In the genomic region with DNA sequence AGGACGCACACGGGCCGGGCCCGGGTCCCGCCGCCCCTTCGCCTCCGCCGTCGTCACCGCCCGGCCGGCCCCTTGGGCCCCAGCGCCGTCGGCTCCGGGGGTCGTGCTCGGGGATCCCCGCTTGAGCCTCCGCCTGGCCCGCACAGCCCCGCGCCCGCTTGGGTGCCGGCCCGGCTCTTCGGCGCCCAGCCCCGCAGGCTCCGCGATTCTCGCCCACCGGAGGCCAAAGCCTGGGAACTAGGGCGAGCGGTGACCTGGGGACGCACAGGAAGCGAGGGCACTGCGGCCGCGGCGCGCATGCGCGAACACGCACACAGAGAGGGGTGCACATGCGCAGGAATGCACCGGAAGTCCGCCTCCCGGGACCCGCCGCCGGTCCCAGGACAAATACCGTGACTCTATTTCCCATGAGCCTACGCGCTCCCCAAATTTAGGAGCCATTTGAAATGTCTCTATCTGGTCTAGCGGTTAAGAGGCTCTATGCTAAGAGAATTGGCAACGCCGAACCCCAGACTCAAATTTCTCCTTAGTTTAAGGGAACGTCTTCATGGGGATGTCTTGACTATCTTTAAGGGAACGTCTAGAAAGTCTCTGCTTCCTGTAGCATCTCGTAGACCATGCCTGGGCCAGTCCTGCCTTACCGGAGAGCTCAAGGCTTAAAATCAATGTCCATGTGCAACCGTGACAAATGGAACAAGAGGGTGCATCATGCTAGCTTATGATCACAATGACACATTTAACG, we compare ENCODE assay signal across 1 cellular context.
TF ChIP-seq lines count a peak whose summit lies in the region.

A gene (minus strand): TSS at position 282 of the 742 bp plus-strand sequence. CDS start 1,774 bp downstream, outside the sequence.

TF ChIP-seq in GM12878, 131 proteins besides CTCF, POLR2A, EP300 and RAD21 (continued from another document):
- TF ChIP-seq NBN (IDR thresholded peaks at IDR 0.05) (0 out of 2 replicates have a peak, but pooled peaks have one; percentile 43), MEF2B (IDR thresholded peaks at IDR 0.05; ENCODE audit: partially characterized antibody, poor library complexity, severe bottlenecking) (peak; percentile 41), GATAD2B (conservative IDR thresholded peaks at IDR 0.05; ENCODE audit: low read depth) (peak; percentile 95), NR2C2 (IDR thresholded peaks at IDR 0.05; ENCODE audit: borderline replicate concordance, control insufficient read depth, insufficient read length, low read depth) (no peak), ZNF274 (IDR thresholded peaks at IDR 0.05; ENCODE audit: insufficient read depth, insufficient read length) (no peak), ZNF24 (IDR thresholded peaks at IDR 0.05) (peak; percentile 58; the same call in 1 of the 2 replicates), SMC3 (IDR thresholded peaks at IDR 0.05; ENCODE audit: borderline replicate concordance, low read length) (no peak; the same call in 1 of the 2 replicates), CHD4 (IDR thresholded peaks at IDR 0.05) (0 out of 2 replicates have a peak, but pooled peaks have one; percentile 82), SMARCA5 (IDR thresholded peaks at IDR 0.05) (peak; percentile 44; the same call in 1 of the 2 replicates)
TF ChIP-seq in GM12878: peak in this region for 48.
